ENCODE assay signal across 2 cellular contexts in genomic region chr3:138409171-138409570, GRCh38.
TF ChIP-seq lines count a peak whose summit lies in the region.

No MANE protein-coding gene starts in this region.

TF ChIP-seq in GM23338, 12 proteins besides CTCF, POLR2A, EP300 and RAD21 (continued from another document):
- no peak for TF ChIP-seq POLR2AphosphoS5 (IDR thresholded peaks at IDR 0.05; ENCODE audit: low read depth)
- TF ChIP-seq JUNB (IDR thresholded peaks at IDR 0.05; ENCODE audit: unreplicated experiment): no peak
- no peak for TF ChIP-seq REST (IDR thresholded peaks at IDR 0.05; ENCODE audit: unreplicated experiment)
- TF ChIP-seq NANOG (IDR thresholded peaks at IDR 0.05; ENCODE audit: borderline replicate concordance): peak; percentile 75; the same call in 1 of the 2 replicates
- no peak for TF ChIP-seq ETS1 (IDR thresholded peaks at IDR 0.05)
TF ChIP-seq in GM23338: peak in this region for 1.

TF ChIP-seq in IMR-90, 13 proteins besides CTCF, POLR2A, EP300 and RAD21 (continued from another document):
- TF ChIP-seq MAFK (IDR thresholded peaks at IDR 0.05; ENCODE audit: low read depth, low read length): no peak
- no peak for TF ChIP-seq USF2 (IDR thresholded peaks at IDR 0.05; ENCODE audit: low read depth, low read length)
- TF ChIP-seq BHLHE40 (IDR thresholded peaks at IDR 0.05; ENCODE audit: low read depth, low read length): no peak
- TF ChIP-seq NFE2L2 (IDR thresholded peaks at IDR 0.05; ENCODE audit: low read depth, low read length): no peak
- no peak for TF ChIP-seq CEBPB (IDR thresholded peaks at IDR 0.05; ENCODE audit: low read depth, low read length)
- no peak for TF ChIP-seq SMC3 (IDR thresholded peaks at IDR 0.05; ENCODE audit: low read depth, low read length)
TF ChIP-seq in IMR-90: peak in this region for 0.
